ENCODE assay signal across 9 cellular contexts in genomic region chr9:38046669-38047300, GRCh38. TPM values are rescaled to one million over a fixed set of nuclear protein-coding genes. Genes with fewer than 3 reads are reported as not detected.
DNase-seq lines count a peak whose midpoint lies in the region; ATAC-seq lines count a peak whose summit lies in the region.
"Had no signal": no experiment of that assay in that cellular context is flagged by ENCODE, and none has a peak within 500 bp of the region (broad histone marks: within the 10 kb centered on the region; RNA-seq: fewer than 3 reads in every experiment).

No MANE protein-coding gene starts in this region.

- DNase-seq in NOMO-1 (lab: John Stamatoyannopoulos, UW; ENCODE audit: unreplicated experiment in 2 of 2) (peak; percentile 24 to 64), NOMO-1 treated with dmso at 0.1 percent for 144 hours (lab: John Stamatoyannopoulos, UW; ENCODE audit: unreplicated experiment) (no peak), T47D (ENCODE audit: low read depth in 1 of 2, low spot score in 1 of 2) (peak; percentile 55 to 97), left lobe of liver (ENCODE audit: low spot score) (peak; percentile 95), ureter (ENCODE audit: low spot score) (peak; percentile 70)
- no peak for DNase-seq in activated CD4-positive, alpha-beta T cell treated with anti-CD3 and anti-CD28 coated beads, Interleukin-2, amount 50 U/mL, for 1 hour
- DNase-seq: activated CD4-positive, alpha-beta T cell treated with anti-CD3 and anti-CD28 coated beads, Interleukin-2, amount 10 ng/mL, durations not matched to agents 24 days and 14 days had no signal

- ATAC-seq in left lobe of liver (peak; percentile 75), HG03095 (IDR thresholded peaks at IDR 0.05; ENCODE audit: unreplicated experiment) (no peak), HG02885 (IDR thresholded peaks at IDR 0.05; ENCODE audit: poor library complexity, unreplicated experiment) (no peak)

- in situ Hi-C loops in T47D (cut with HindIII; ENCODE audit: low pct_unique_long_range_greater_than_20kb, low sequenced_read_pairs) = no loop called here

RNA-seq across cellular contexts. Expression of gene SHB, which starts 22.2 kb away (rescaled TPM):
- total RNA-seq in left lobe of liver = 14.1 TPM
- 33.0 TPM for total RNA-seq in ureter

Comparison
In these comparisons a context has a peak if more than half of its experiments do, and no peak if none do; other contexts are left out.
1. DNase-seq: peak in NOMO-1 (2 of 2), T47D (2 of 2), left lobe of liver (single experiment) and ureter (single experiment); none in NOMO-1 treated with dmso at 0.1 percent for 144 hours (single experiment) and activated CD4-positive, alpha-beta T cell treated with anti-CD3 and anti-CD28 coated beads, Interleukin-2, amount 50 U/mL, for 1 hour (single experiment).